Comparison of ENCODE assay signal across 12 cellular contexts in the genomic region with DNA sequence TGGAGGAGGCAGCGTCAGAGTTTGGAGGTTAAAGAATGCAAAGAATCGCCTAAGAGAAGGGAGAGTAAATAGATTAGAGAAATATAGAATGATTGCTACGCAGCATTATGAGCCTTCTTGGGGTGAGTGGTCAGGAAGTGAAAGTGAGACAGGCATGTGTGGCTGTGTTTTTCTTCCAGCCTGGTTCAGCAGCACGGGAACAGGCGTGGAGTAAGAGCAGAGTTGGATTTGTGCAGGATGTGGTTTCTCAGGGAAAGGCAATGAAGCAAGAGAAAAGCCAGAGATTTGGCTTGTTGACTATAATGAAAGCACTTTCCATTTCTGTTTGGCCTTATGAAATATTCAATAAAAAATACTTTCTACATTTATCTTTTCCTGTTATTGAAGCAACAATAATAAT. TPM values are rescaled to one million over a fixed set of nuclear protein-coding genes. Genes with fewer than 3 reads are reported as not detected.
DNase-seq lines count a peak whose midpoint lies in the region; ATAC-seq, FAIRE-seq and TF ChIP-seq lines count a peak whose summit lies in the region.
"Had no signal": no experiment of that assay in that cellular context is flagged by ENCODE, and none has a peak within 500 bp of the region (broad histone marks: within the 10 kb centered on the region; RNA-seq: fewer than 3 reads in every experiment).

No MANE protein-coding gene starts in this region.

- POLR2A ChIA-PET in CD4-positive, alpha-beta memory T cell (lab: Charles Lee; ENCODE audit: partially characterized antibody), result no interaction called here

- peaks cover 0 to 5% (median 2%) of the 10 kb centered on the region in 8 donors for H3K9me3 Mint-ChIP-seq in CD4-positive, alpha-beta memory T cell

- peak; percentile 50 for ATAC-seq in GM21390 (IDR thresholded peaks at IDR 0.05; ENCODE audit: unreplicated experiment)
- no peak for ATAC-seq in GM19324 (IDR thresholded peaks at IDR 0.05; ENCODE audit: low FRiP score, unreplicated experiment)
- ATAC-seq: Panc1 had no signal

- H3K27me3 ChIP-seq in CD4-positive, alpha-beta memory T cell (ENCODE audit: insufficient read depth, low read length), result no peaks in the 10 kb centered on the region
- H3K27me3 ChIP-seq in HAP-1 (ENCODE audit: low read depth), result no peaks in the 10 kb centered on the region

- no peak for TF ChIP-seq CTCF in fibroblast of the aortic adventitia (IDR thresholded peaks at IDR 0.05; ENCODE audit: insufficient read depth, low read length)
- TF ChIP-seq CTCF in retinal pigment epithelial cell (conservative IDR thresholded peaks at IDR 0.05; ENCODE audit: low read depth, low read length), result no peak

- no peaks in the 10 kb centered on the region for H3K4me1 Mint-ChIP-seq in CD4-positive, alpha-beta memory T cell
- H3K4me1 Mint-ChIP-seq: activated naive CD4-positive, alpha-beta T cell treated with anti-CD3 and anti-CD28 coated beads, Interleukin-2, amount 50 U/mL, for 24 hours; H9 had no signal

- no peaks in the 10 kb centered on the region for H3K36me3 ChIP-seq in CD4-positive, alpha-beta memory T cell (ENCODE audit: insufficient read depth, low read length)
- no peaks in the 10 kb centered on the region for H3K36me3 ChIP-seq in HAP-1 (replicated peaks)

- peak; percentile 64 for DNase-seq in RCC 7860 (ENCODE audit: low spot score)
- DNase-seq in fibroblast of the aortic adventitia (ENCODE audit: low read depth), result peak; percentile 72
- peak; percentile 32 for DNase-seq in retinal pigment epithelial cell (ENCODE audit: low read depth)
- no peak for DNase-seq in CD4-positive, alpha-beta memory T cell
- DNase-seq in HAP-1 (ENCODE audit: low spot score in 2 of 2), result no peak
- DNase-seq: H9, NCI-H2171 treated with DMSO at 0.1 percent for 48 hours had no signal

- FAIRE-seq in RCC 7860 (lab: Jason Lieb, UNC), result peak; percentile 86
- FAIRE-seq: GM19239 had no signal

- in situ Hi-C loops in HAP-1 (cut with MboI; ENCODE audit: low sequenced_read_pairs), result no loop called here

- no peaks in the 10 kb centered on the region for H3K27me3 Mint-ChIP-seq in CD4-positive, alpha-beta memory T cell

- no peak overlapping the region for H3K27ac Mint-ChIP-seq in CD4-positive, alpha-beta memory T cell
- H3K27ac Mint-ChIP-seq: activated naive CD4-positive, alpha-beta T cell treated with anti-CD3 and anti-CD28 coated beads, Interleukin-2, amount 50 U/mL, for 24 hours; H9 had no signal

- no peaks in the 10 kb centered on the region for H3K4me1 ChIP-seq in CD4-positive, alpha-beta memory T cell (ENCODE audit: insufficient read depth, low read length)
- H3K4me1 ChIP-seq in HAP-1, result no peaks in the 10 kb centered on the region

- peaks cover 3 to 31% of the 10 kb centered on the region in 2 donors for H3K36me3 Mint-ChIP-seq in CD4-positive, alpha-beta memory T cell

- CTCF ChIA-PET in CD4-positive, alpha-beta memory T cell (lab: Charles Lee; ENCODE audit: partially characterized antibody), result no interaction called here

- intact Hi-C loops in CD4-positive, alpha-beta memory T cell (cut with micrococcal nuclease), result no loop called here

- H3K27ac ChIP-seq in CD4-positive, alpha-beta memory T cell (ENCODE audit: low read depth, low read length), result no peak overlapping the region

- H3K4me3 Mint-ChIP-seq in CD4-positive, alpha-beta memory T cell, result no peak overlapping the region
- H3K4me3 Mint-ChIP-seq: activated naive CD4-positive, alpha-beta T cell treated with anti-CD3 and anti-CD28 coated beads, Interleukin-2, amount 50 U/mL, for 24 hours; H9 had no signal

- H3K9me3 ChIP-seq in CD4-positive, alpha-beta memory T cell (ENCODE audit: control insufficient read depth in 1 of 2, low read length in 2 of 2), result no peaks in the 10 kb centered on the region
- H3K9me3 ChIP-seq in HAP-1, result no peaks in the 10 kb centered on the region

- H3K4me3 ChIP-seq in fibroblast of the aortic adventitia (ENCODE audit: low read depth, low read length) (no peak overlapping the region), retinal pigment epithelial cell (ENCODE audit: low read length) (no peak overlapping the region), HAP-1 (no peak overlapping the region)
- no peak overlapping the region for H3K4me3 ChIP-seq in CD4-positive, alpha-beta memory T cell (ENCODE audit: low read length in 2 of 2)

RNA-seq across cellular contexts. Expression of a gene that starts 34.3 kb away (rescaled TPM):
- total RNA-seq in fibroblast of the aortic adventitia (ENCODE audit: low replicate concordance), result 2.0 and 4.8 TPM in 2 replicates
- 1 to 10 TPM; 1.1 to 1.3 TPM for total RNA-seq in CD4-positive, alpha-beta memory T cell
- polyA plus RNA-seq in CD4-positive, alpha-beta memory T cell, result under 1 TPM in 1 of 2 donors, not detected in 1; 0.22 TPM

RNA-seq across cellular contexts. Expression of a gene that starts 50.4 kb away (rescaled TPM):
- total RNA-seq in fibroblast of the aortic adventitia (ENCODE audit: low replicate concordance), result 6.0 and 7.6 TPM in 2 replicates
- 10 to 100 TPM; 10.1 to 10.2 TPM for total RNA-seq in CD4-positive, alpha-beta memory T cell
- 10 to 100 TPM; 18.8 to 24.9 TPM for polyA plus RNA-seq in CD4-positive, alpha-beta memory T cell

Comparison
In these comparisons a context has a peak if more than half of its experiments do, and no peak if none do; other contexts are left out.
1. DNase-seq: peak in RCC 7860 (single experiment), fibroblast of the aortic adventitia (single experiment) and retinal pigment epithelial cell (single experiment); none in CD4-positive, alpha-beta memory T cell (0 of 5) and HAP-1 (0 of 2).